ENCODE assay signal across 8 cellular contexts in the genomic region with DNA sequence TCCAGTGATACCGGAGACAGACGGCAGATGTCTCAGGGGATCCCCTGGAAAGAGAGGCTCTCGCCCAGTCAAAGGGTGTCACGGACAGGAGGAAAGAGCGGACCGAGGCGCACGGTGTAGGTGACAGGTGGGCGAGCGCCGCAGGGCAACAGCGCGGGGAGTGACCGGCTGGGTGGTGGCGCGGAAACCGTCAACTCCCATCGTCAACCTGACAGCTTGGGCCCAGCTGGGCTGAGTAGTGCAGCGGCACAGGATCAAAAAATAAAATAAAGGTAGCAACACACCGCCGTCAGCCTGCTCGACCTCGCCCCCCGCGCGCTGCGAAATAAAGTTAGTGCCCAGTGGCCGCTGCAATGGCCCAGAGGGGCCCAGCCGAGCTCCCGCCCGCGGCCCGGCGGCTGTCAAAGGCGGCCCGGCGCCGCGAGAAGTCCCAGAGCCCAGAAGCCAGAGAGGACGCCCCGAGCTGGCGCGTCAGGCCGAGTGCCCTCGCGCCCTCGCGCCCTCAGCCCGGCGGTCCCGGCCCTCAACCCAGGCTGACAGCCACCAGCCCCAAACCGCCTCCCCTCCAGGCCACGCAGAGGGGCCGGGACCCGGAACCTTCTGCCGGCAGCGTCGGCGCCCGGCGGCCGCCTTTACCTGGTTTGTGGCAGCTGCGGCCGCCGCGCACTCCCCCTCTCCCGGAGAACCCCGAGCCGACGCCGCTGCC. TPM values are rescaled to one million over a fixed set of nuclear protein-coding genes. Genes with fewer than 3 reads are reported as not detected.
DNase-seq lines count a peak whose midpoint lies in the region; ATAC-seq and TF ChIP-seq lines count a peak whose summit lies in the region.

A gene with protein sequence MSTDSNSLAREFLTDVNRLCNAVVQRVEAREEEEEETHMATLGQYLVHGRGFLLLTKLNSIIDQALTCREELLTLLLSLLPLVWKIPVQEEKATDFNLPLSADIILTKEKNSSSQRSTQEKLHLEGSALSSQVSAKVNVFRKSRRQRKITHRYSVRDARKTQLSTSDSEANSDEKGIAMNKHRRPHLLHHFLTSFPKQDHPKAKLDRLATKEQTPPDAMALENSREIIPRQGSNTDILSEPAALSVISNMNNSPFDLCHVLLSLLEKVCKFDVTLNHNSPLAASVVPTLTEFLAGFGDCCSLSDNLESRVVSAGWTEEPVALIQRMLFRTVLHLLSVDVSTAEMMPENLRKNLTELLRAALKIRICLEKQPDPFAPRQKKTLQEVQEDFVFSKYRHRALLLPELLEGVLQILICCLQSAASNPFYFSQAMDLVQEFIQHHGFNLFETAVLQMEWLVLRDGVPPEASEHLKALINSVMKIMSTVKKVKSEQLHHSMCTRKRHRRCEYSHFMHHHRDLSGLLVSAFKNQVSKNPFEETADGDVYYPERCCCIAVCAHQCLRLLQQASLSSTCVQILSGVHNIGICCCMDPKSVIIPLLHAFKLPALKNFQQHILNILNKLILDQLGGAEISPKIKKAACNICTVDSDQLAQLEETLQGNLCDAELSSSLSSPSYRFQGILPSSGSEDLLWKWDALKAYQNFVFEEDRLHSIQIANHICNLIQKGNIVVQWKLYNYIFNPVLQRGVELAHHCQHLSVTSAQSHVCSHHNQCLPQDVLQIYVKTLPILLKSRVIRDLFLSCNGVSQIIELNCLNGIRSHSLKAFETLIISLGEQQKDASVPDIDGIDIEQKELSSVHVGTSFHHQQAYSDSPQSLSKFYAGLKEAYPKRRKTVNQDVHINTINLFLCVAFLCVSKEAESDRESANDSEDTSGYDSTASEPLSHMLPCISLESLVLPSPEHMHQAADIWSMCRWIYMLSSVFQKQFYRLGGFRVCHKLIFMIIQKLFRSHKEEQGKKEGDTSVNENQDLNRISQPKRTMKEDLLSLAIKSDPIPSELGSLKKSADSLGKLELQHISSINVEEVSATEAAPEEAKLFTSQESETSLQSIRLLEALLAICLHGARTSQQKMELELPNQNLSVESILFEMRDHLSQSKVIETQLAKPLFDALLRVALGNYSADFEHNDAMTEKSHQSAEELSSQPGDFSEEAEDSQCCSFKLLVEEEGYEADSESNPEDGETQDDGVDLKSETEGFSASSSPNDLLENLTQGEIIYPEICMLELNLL (N-terminal part only) (minus strand): TSS at position 700 of the 706 bp plus-strand sequence. CDS start 36,489 bp downstream, outside the sequence.

- peak within 1 kb of the TSS; percentile 86 for H2AFZ ChIP-seq in SU-DHL-6 (ENCODE audit: low read depth, low read length, severe bottlenecking)

- H3K4me1 ChIP-seq in HUES48 (ENCODE audit: control insufficient read depth, insufficient read depth, low read length), result no peaks in the 10 kb centered on the region

- H3F3A ChIP-seq in SU-DHL-6 (ENCODE audit: insufficient read depth), result peaks cover 12% of the 10 kb centered on the region

- H3K9me3 ChIP-seq in HUES48 (ENCODE audit: control insufficient read depth, insufficient read depth, low read length) (no peaks in the 10 kb centered on the region), SU-DHL-6 (ENCODE audit: insufficient read depth, low read length) (no peaks in the 10 kb centered on the region)

- H3K9me2 ChIP-seq in SU-DHL-6 (replicated peaks; ENCODE audit: insufficient read depth, low read length), result no peaks in the 10 kb centered on the region

- no peaks in the 10 kb centered on the region for H4K20me1 ChIP-seq in SU-DHL-6 (ENCODE audit: low read depth, low read length)

- H3K4me2 ChIP-seq in SU-DHL-6 (ENCODE audit: low read depth, low read length, poor library complexity, severe bottlenecking), result peak within 1 kb of the TSS; percentile 70

- H3K79me2 ChIP-seq in SU-DHL-6 (ENCODE audit: insufficient read depth, low read length), result no peaks in the 10 kb centered on the region

- H3K9ac ChIP-seq in HUES48 (ENCODE audit: low read depth, low read length) (peak within 1 kb of the TSS; percentile 31), SU-DHL-6 (ENCODE audit: low read length) (peak within 1 kb of the TSS; percentile 68)

- H3K27ac ChIP-seq in HUES48 (ENCODE audit: low read depth, low read length), result peak within 1 kb of the TSS; percentile 48
- peak within 1 kb of the TSS; percentile 80 for H3K27ac ChIP-seq in SU-DHL-6 (ENCODE audit: low read depth, low read length)

- H3K4me3 ChIP-seq in HUES48 (ENCODE audit: low read depth, low read length), result peak within 1 kb of the TSS; percentile 84
- H3K4me3 ChIP-seq in SU-DHL-6 (ENCODE audit: insufficient read depth, low read length, poor library complexity, severe bottlenecking), result peak within 1 kb of the TSS; percentile 85

- DNase-seq in EH (ENCODE audit: low read depth) (peak; percentile 72), amniotic epithelial cell (ENCODE audit: low read depth) (peak; percentile 34), left ventricle myocardium superior (peak; percentile 52), pulmonary artery endothelial cell (ENCODE audit: low read depth, low spot score) (no peak), SIG-M5 treated with dmso at 0.1 percent for 504 hours (lab: John Stamatoyannopoulos, UW; ENCODE audit: unreplicated experiment) (no peak)

- ATAC-seq in GM21526 (IDR thresholded peaks at IDR 0.05; ENCODE audit: low FRiP score, unreplicated experiment) (peak; percentile 45), left ventricle myocardium superior (peak; percentile 63)

- H3K36me3 ChIP-seq in HUES48 (ENCODE audit: control insufficient read depth, insufficient read depth, low read length) (no peaks in the 10 kb centered on the region), SU-DHL-6 (ENCODE audit: low read length) (no peaks in the 10 kb centered on the region)

- intact Hi-C loops in left ventricle myocardium superior (cut with micrococcal nuclease), result no loop called here

- H3K27me3 ChIP-seq in HUES48 (ENCODE audit: control insufficient read depth, insufficient read depth, low read length), result peaks cover 21% of the 10 kb centered on the region
- no peaks in the 10 kb centered on the region for H3K27me3 ChIP-seq in SU-DHL-6 (ENCODE audit: low read length)

- no peak for TF ChIP-seq CTCF in SU-DHL-6 (IDR thresholded peaks at IDR 0.05; ENCODE audit: insufficient read depth, low read length, poor library complexity, severe bottlenecking)

RNA-seq across cellular contexts. Expression of the gene that starts here (rescaled TPM):
- total RNA-seq in left ventricle myocardium superior, result 11.9 TPM
- total RNA-seq in pulmonary artery endothelial cell, result 9.2 and 10.0 TPM in 2 replicates

Comparison
In these comparisons a context has a peak if more than half of its experiments do, and no peak if none do; other contexts are left out.
1. DNase-seq: peak in EH (single experiment), amniotic epithelial cell (single experiment) and left ventricle myocardium superior (single experiment); none in pulmonary artery endothelial cell (single experiment) and SIG-M5 treated with dmso at 0.1 percent for 504 hours (single experiment).